In genomic region chr16:68751160-68751559, GRCh38 we compare ENCODE assay signal across 29 cellular contexts. TPM values are rescaled to one million over a fixed set of nuclear protein-coding genes. Genes with fewer than 3 reads are reported as not detected.
"Had no signal": no experiment of that assay in that cellular context is flagged by ENCODE, and none has a peak within 500 bp of the region (broad histone marks: within the 10 kb centered on the region; RNA-seq: fewer than 3 reads in every experiment).

No MANE protein-coding gene starts in this region.

- H3K27ac ChIP-seq: gastrocnemius medialis, left ventricle myocardium inferior, neural progenitor cell, suprapubic skin, tibial nerve, uterus had no signal

- H2AFZ ChIP-seq: neural progenitor cell, parathyroid adenoma had no signal

- H3K4me2 ChIP-seq: neural progenitor cell had no signal

- H3K36me3 Mint-ChIP-seq: natural killer cell, neural progenitor cell had no signal

- H3K4me1 ChIP-seq: breast epithelium, gastrocnemius medialis, left ventricle myocardium inferior, neural progenitor cell, tibial nerve, uterus had no signal

- FAIRE-seq: endometrium had no signal

- DNase-seq: activated CD4-positive, alpha-beta T cell treated with anti-CD3 and anti-CD28 coated beads for 4 hours; activated CD4-positive, alpha-beta T cell treated with anti-CD3 and anti-CD28 coated beads, Interleukin-2, amount 50 U/mL, for 48 hours; activated CD4-positive, CD25-positive, alpha-beta regulatory T cell; activated CD8-positive, alpha-beta memory T cell treated with anti-CD3 and anti-CD28 coated beads for 24 hours; activated gamma-delta T cell treated with Interleukin-2 at 50 U/mL for 16 hours; central memory CD4-positive, alpha-beta T cell; effector CD8-positive, alpha-beta T cell; gastrocnemius medialis; glutamatergic neuron; islet precursor cell; left ventricle myocardium inferior; mesendoderm; natural killer cell; occipital lobe; right cardiac atrium; stimulated activated CD4-positive, alpha-beta T cell treated with anti-CD3 and anti-CD28 coated beads, Interleukin-2, amount 100 ng/mL, for 48 hours; stomach; T-helper 1 cell; uterus had no signal

- H3K27me3 ChIP-seq: breast epithelium, gastrocnemius medialis, neural progenitor cell, stomach, suprapubic skin, tibial nerve, uterus had no signal

- H3K4me3 ChIP-seq: breast epithelium, gastrocnemius medialis, left ventricle myocardium inferior, lung, neural progenitor cell, stomach, suprapubic skin, tibial nerve, uterus had no signal

- ATAC-seq: activated naive CD4-positive, alpha-beta T cell treated with anti-CD3 and anti-CD28 coated beads, Interleukin-2, amount 50 U/mL, for 72 hours; gastrocnemius medialis; natural killer cell; right cardiac atrium had no signal

- H3K4me3 Mint-ChIP-seq: dendritic cell treated with granulocyte-macrophage colony-stimulating factor and Interleukin-4, amounts not matched to agents 40 ng/mL and 50 ng/mL, for 4 days; natural killer cell; neural progenitor cell; T-helper 2 cell treated with Interferon-gamma antibody and Interleukin-4, amounts not matched to agents 5 μg/mL and 100 μg/mL, for 36 hours had no signal

- H3K4me1 Mint-ChIP-seq: neural progenitor cell had no signal

- H3K9me3 Mint-ChIP-seq: dendritic cell treated with granulocyte-macrophage colony-stimulating factor and Interleukin-4, amounts not matched to agents 40 ng/mL and 50 ng/mL, for 4 days; natural killer cell; neural progenitor cell; T-helper 2 cell treated with Interferon-gamma antibody and Interleukin-4, amounts not matched to agents 5 μg/mL and 100 μg/mL, for 36 hours had no signal

- H3K9ac ChIP-seq: neural progenitor cell, parathyroid adenoma had no signal

- H3K27ac Mint-ChIP-seq: dendritic cell treated with granulocyte-macrophage colony-stimulating factor and Interleukin-4, amounts not matched to agents 40 ng/mL and 50 ng/mL, for 4 days; natural killer cell; neural progenitor cell; T-helper 2 cell treated with Interferon-gamma antibody and Interleukin-4, amounts not matched to agents 5 μg/mL and 100 μg/mL, for 36 hours had no signal

- H3K9me3 ChIP-seq: breast epithelium, gastrocnemius medialis, left ventricle myocardium inferior, stomach, suprapubic skin, tibial nerve, uterus had no signal

- H3K36me3 ChIP-seq: breast epithelium, gastrocnemius medialis, left ventricle myocardium inferior, neural progenitor cell, stomach, suprapubic skin, tibial nerve, uterus had no signal

RNA-seq across cellular contexts. Expression of gene CDH1, which starts 14.1 kb away (rescaled TPM):
- total RNA-seq: right cardiac atrium had no signal
